ENCODE assay signal across 17 cellular contexts in the genomic region with DNA sequence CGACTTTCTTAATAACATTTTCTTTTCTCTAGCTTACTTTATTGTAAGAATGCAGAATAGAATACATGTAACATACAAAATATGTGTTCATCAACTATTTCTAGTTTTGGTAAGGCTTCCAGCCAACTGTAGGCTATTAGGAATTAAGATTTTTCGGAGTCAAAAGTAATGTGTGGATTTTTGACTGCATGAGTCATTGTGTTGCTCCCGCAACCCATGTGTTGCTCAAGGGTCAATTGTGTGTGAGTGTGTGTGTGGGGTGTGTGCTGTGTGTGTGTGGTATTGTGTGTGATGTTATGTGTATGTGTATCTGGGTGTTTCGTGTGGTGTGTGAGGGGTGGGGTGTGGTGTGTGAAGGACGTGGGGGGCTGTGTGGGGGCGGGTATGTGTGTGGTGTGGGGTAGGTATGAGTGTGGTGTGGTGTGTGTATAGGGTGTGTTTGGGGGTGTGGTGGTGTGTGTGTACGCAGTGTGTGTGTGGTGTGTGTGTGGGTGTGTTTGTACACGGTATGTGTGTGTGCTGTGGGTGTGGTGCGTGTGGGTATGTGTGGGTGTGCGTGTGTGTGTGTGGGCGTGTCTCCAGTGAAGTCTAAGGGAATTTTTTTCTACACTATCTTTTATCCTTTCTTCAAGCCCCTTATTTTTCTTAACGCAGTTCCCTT.
DNase-seq lines count a peak whose midpoint lies in the region; ATAC-seq, FAIRE-seq and TF ChIP-seq lines count a peak whose summit lies in the region.
"Had no signal": no experiment of that assay in that cellular context is flagged by ENCODE, and none has a peak within 500 bp of the region (broad histone marks: within the 10 kb centered on the region; RNA-seq: fewer than 3 reads in every experiment).

No MANE protein-coding gene starts in this region.

- TF ChIP-seq CTCF in AG04450 (IDR thresholded peaks at IDR 0.05; ENCODE audit: low read depth, low read length) (no peak), K562 (IDR thresholded peaks at IDR 0.05 in 2 of 3, conservative IDR thresholded peaks at IDR 0.05 in 1 of 3; ENCODE audit: insufficient read depth in 2 of 3, low read depth in 1 of 3, low read length in 3 of 3) (no peak), gastroesophageal sphincter (IDR thresholded peaks at IDR 0.05) (no peak)

- peaks cover 22% of the 10 kb centered on the region for H3K79me1 ChIP-seq in mesenchymal stem cell (replicated peaks; ENCODE audit: low read length, poor library complexity, severe bottlenecking)

- no peak overlapping the region for H3K9ac ChIP-seq in K562 (ENCODE audit: insufficient read depth in 1 of 2, low read depth in 2 of 2, low read length in 2 of 2)
- H3K9ac ChIP-seq in mesenchymal stem cell (ENCODE audit: low read length), result no peak overlapping the region

- peak overlapping the region in 1 of 2 experiments; percentile 59 for H3K18ac ChIP-seq in mesenchymal stem cell (ENCODE audit: low read depth in 1 of 2, low read length in 2 of 2)

- no peak for TF ChIP-seq EP300 in K562 (IDR thresholded peaks at IDR 0.05; ENCODE audit: low read length)
- no peak for TF ChIP-seq EP300 in gastroesophageal sphincter (IDR thresholded peaks at IDR 0.05)

- no peak overlapping the region for H3K4ac ChIP-seq in mesenchymal stem cell (ENCODE audit: low read depth in 1 of 2, low read length in 2 of 2)

- TF ChIP-seq POLR2A in GM12891 (IDR thresholded peaks at IDR 0.05; ENCODE audit: low read depth, low read length) (no peak), K562 (conservative IDR thresholded peaks at IDR 0.05) (no peak), gastroesophageal sphincter (IDR thresholded peaks at IDR 0.05) (no peak)

- H2BK12ac ChIP-seq in mesenchymal stem cell (ENCODE audit: low read length in 2 of 2), result no peak overlapping the region

- H2BK5ac ChIP-seq in mesenchymal stem cell (ENCODE audit: low read depth, low read length, poor library complexity, severe bottlenecking), result no peak overlapping the region

- peak; percentile 30 for DNase-seq in AG04450 (ENCODE audit: low read depth, low spot score)
- DNase-seq in GM12891 (ENCODE audit: insufficient read length, low spot score), result no peak
- DNase-seq in K562 (ENCODE audit: extremely low read depth in 1 of 4, low spot score in 3 of 4), result no peak
- peak; percentile 17 for DNase-seq in mesenchymal stem cell
- DNase-seq in sciatic nerve (ENCODE audit: low spot score), result no peak
- DNase-seq in left lobe of liver (ENCODE audit: low spot score), result no peak
- DNase-seq in kidney tubule cell (ENCODE audit: low spot score), result no peak
- DNase-seq: activated CD8-positive, alpha-beta memory T cell treated with anti-CD3 and anti-CD28 coated beads, Interleukin-2, amount 50 U/mL, for 4 hours; DMS 273 treated with DMSO at 0.1 percent for 48 hours; left cardiac atrium; NCI-H1105; NK-92 treated with Interleukin-12 subunit alpha and Interleukin-12 subunit beta, amount 100 ng/mL, for 24 hours had no signal

- POLR2A ChIA-PET in AG04450 (lab: Yijun Ruan, JAX), result no interaction called here
- POLR2A ChIA-PET in K562 (lab: Yijun Ruan, JAX), result interaction anchor here (1.4 kb wide), 1 partner anchor 8 kb away, joined by 4 read pairs; no protein-coding TSS in a partner anchor

- H3K4me1 ChIP-seq in K562 (replicated peaks in 1 of 2; ENCODE audit: control insufficient read depth in 2 of 2, insufficient read depth in 2 of 2, low read length in 2 of 2) (no peaks in the 10 kb centered on the region), mesenchymal stem cell (ENCODE audit: control insufficient read depth, insufficient read depth, low read depth, low read length) (peaks cover 4% of the 10 kb centered on the region), gastroesophageal sphincter (no peaks in the 10 kb centered on the region)

- no peaks in the 10 kb centered on the region for H3K79me2 ChIP-seq in K562 (ENCODE audit: control insufficient read depth, insufficient read depth, low read length)
- H3K79me2 ChIP-seq: hepatocyte had no signal

- H2BK120ac ChIP-seq in mesenchymal stem cell (ENCODE audit: low read depth, low read length), result no peak overlapping the region

- H3K23ac ChIP-seq in mesenchymal stem cell (ENCODE audit: low read length in 2 of 2), result no peak overlapping the region

- H3K9me3 ChIP-seq in AG04450 (ENCODE audit: control insufficient read depth, insufficient read depth, low read length) (no peaks in the 10 kb centered on the region), K562 (replicated peaks; ENCODE audit: control insufficient read depth, insufficient read depth, low read depth, low read length) (no peaks in the 10 kb centered on the region), mesenchymal stem cell (ENCODE audit: control insufficient read depth, low read length) (no peaks in the 10 kb centered on the region), gastroesophageal sphincter (no peaks in the 10 kb centered on the region)

- H3K36me3 ChIP-seq in K562 (ENCODE audit: control insufficient read depth, insufficient read depth, low read length) (no peaks in the 10 kb centered on the region), mesenchymal stem cell (ENCODE audit: control insufficient read depth in 1 of 2, insufficient read depth in 2 of 2, low read depth in 1 of 2, low read length in 2 of 2) (peaks cover 19 to 72% of the 10 kb centered on the region in 2 experiments), gastroesophageal sphincter (peaks cover 0 to 53% of the 10 kb centered on the region in 2 donors)

- in situ Hi-C loops in K562 (cut with MboI), result no loop called here

- no peak overlapping the region for H2AK5ac ChIP-seq in mesenchymal stem cell (ENCODE audit: low read length, severe bottlenecking)

- CTCF ChIA-PET in AG04450 (lab: Charles Lee), result no interaction called here
- CTCF ChIA-PET in K562 (lab: Yijun Ruan, JAX; ENCODE audit: low intra/inter-chr PET ratio), result no interaction called here

- H2AFZ ChIP-seq in K562 (ENCODE audit: low read depth, low read length) (no peak overlapping the region), mesenchymal stem cell (ENCODE audit: low read depth, low read length) (no peak overlapping the region)
- H2AFZ ChIP-seq: hepatocyte had no signal

- no TSS peak for BruUV-seq in K562 (replicated peaks; lab: Mats Ljungman, UMichigan)

- no peak overlapping the region for H2BK15ac ChIP-seq in mesenchymal stem cell (ENCODE audit: low read depth, poor library complexity, severe bottlenecking)

- peak overlapping the region in 1 of 2 experiments; percentile 91 for H3K14ac ChIP-seq in mesenchymal stem cell (ENCODE audit: low read length in 2 of 2)

- no peak overlapping the region for H4K8ac ChIP-seq in mesenchymal stem cell (ENCODE audit: low read length)

- intact Hi-C loops in K562 (cut with micrococcal nuclease), result no loop called here
- intact Hi-C loops in sciatic nerve (cut with DNase I), result no loop called here

- H3K27me3 ChIP-seq in AG04450 (ENCODE audit: control insufficient read depth, insufficient read depth, low read length), result no peaks in the 10 kb centered on the region
- H3K27me3 ChIP-seq in K562 (ENCODE audit: control insufficient read depth in 2 of 2, insufficient read depth in 2 of 2, low read length in 2 of 2), result no peaks in the 10 kb centered on the region
- H3K27me3 ChIP-seq in mesenchymal stem cell (ENCODE audit: control insufficient read depth in 1 of 2, insufficient read depth in 1 of 2, low read length in 2 of 2), result no peaks in the 10 kb centered on the region
- no peaks in the 10 kb centered on the region for H3K27me3 ChIP-seq in gastroesophageal sphincter
- H3K27me3 ChIP-seq: hepatocyte had no signal

- peak overlapping the region; percentile 78 for H4K91ac ChIP-seq in mesenchymal stem cell (ENCODE audit: low read length)

- no peaks in the 10 kb centered on the region for H4K20me1 ChIP-seq in K562 (replicated peaks; ENCODE audit: control insufficient read depth, insufficient read depth, low read length)

- H3K27ac ChIP-seq in AG04450 (ENCODE audit: low read depth, low read length) (no peak overlapping the region), K562 (ENCODE audit: extremely low read depth, low read depth, low read length) (no peak overlapping the region), mesenchymal stem cell (ENCODE audit: low read length, poor library complexity, severe bottlenecking) (no peak overlapping the region), gastroesophageal sphincter (no peak overlapping the region)
- H3K27ac ChIP-seq: hepatocyte had no signal

- H3K4me2 ChIP-seq in K562 (ENCODE audit: insufficient read depth, low read length) (no peak overlapping the region), mesenchymal stem cell (ENCODE audit: low read length, poor library complexity, severe bottlenecking) (no peak overlapping the region)
- H3K4me2 ChIP-seq: hepatocyte had no signal

- ATAC-seq in K562 (no peak), gastroesophageal sphincter (no peak), sciatic nerve (no peak), left lobe of liver (no peak)
- ATAC-seq: activated CD4-positive, CD25-positive, alpha-beta regulatory T cell treated with anti-CD3 and anti-CD28 coated beads, Interleukin-2, amount 50 U/mL, for 24 hours; left cardiac atrium had no signal

- H3K9me1 ChIP-seq in K562 (ENCODE audit: control insufficient read depth, insufficient read depth, low read length), result no peaks in the 10 kb centered on the region

- peak; percentile 66 for FAIRE-seq in GM12891 (lab: Jason Lieb, UNC)
- peak; percentile 52 for FAIRE-seq in K562 (lab: Jason Lieb, UNC)
- FAIRE-seq: endothelial cell of umbilical vein, H54 had no signal

- H3K4me3 ChIP-seq in AG04450 (ENCODE audit: low read depth, low read length) (no peak overlapping the region), K562 (no peak overlapping the region), mesenchymal stem cell (ENCODE audit: insufficient read depth in 1 of 2, low read depth in 1 of 2, low read length in 2 of 2) (peak overlapping the region in 1 of 2 experiments; percentile 22), gastroesophageal sphincter (no peak overlapping the region)
- H3K4me3 ChIP-seq: hepatocyte had no signal

- no peak for TF ChIP-seq RAD21 in K562 (CRISPR knock-in tag; conservative IDR thresholded peaks at IDR 0.05 in 1 of 2, IDR thresholded peaks at IDR 0.05 in 1 of 2)

- WGBS in K562 (ENCODE audit: insufficient coverage, low coverage, missing lambda C conversion rate), result 83% methylated on average over 8 of the region's 12 CpGs
- WGBS in mesenchymal stem cell, result 90% methylated on average over 5 of the region's 12 CpGs
- WGBS in gastroesophageal sphincter (ENCODE audit: low coverage in 1 of 2), 2 donors, result 89 to 90% methylated on average over 3 to 11 of the region's 12 CpGs

TF ChIP-seq in GM12891, 5 proteins besides CTCF, POLR2A, EP300 and RAD21 (continues in another document):
- TF ChIP-seq PAX5 (IDR thresholded peaks at IDR 0.05; ENCODE audit: insufficient read depth, low read length, severe bottlenecking) (no peak), POU2F2 (IDR thresholded peaks at IDR 0.05; ENCODE audit: low read depth, low read length) (no peak), SPI1 (IDR thresholded peaks at IDR 0.05; ENCODE audit: low read depth, low read length) (no peak), TAF1 (IDR thresholded peaks at IDR 0.05; ENCODE audit: low read depth, low read length) (no peak)

TF ChIP-seq in K562, 482 proteins besides CTCF, POLR2A, EP300 and RAD21 (continues in another document):
- peak; percentile 85 for TF ChIP-seq EGR1 (conservative IDR thresholded peaks at IDR 0.05)

Comparison
In these comparisons a context has a peak if more than half of its experiments do, and no peak if none do; other contexts are left out.
1. DNase-seq: peak in AG04450 (single experiment) and mesenchymal stem cell (single experiment); none in GM12891 (single experiment), K562 (0 of 4), sciatic nerve (single experiment), left lobe of liver (single experiment) and kidney tubule cell (single experiment).